ENCODE assay signal across 8 cellular contexts in the genomic region with DNA sequence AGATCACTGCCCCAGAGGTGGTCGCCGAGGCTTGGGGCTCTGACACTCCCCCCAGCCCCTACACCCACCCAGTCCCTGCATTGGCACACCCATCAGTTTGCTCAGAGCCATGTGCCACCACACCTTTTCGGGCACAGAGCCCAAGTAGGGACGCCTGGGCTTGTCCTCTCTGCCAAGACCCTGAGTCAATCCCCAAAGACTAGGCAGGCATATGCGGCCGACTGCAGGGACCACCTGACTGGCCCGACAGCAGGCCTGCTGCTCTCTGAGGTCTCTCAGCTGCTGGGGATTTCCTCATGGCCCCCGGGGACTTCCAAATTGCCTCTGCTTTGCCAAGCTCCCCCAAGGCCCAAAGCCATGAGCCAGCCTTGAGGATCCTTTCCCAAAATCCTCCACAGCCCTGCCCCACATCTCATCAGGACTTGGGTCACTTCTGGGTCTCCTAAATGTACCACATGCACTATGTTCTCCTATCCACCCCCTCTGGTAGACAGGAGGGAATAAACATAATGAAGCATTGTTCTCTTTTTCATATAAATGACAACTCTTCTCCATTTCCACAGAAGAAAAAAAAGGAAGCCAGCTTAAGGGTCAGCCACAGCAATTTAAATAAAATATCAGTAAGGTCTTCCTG. TPM values are rescaled to one million over a fixed set of nuclear protein-coding genes. Genes with fewer than 3 reads are reported as not detected.
A peak's percentile ranks its signal among the peaks of the same experiment; 100 is the strongest.
DNase-seq lines count a peak whose midpoint lies in the region; FAIRE-seq and TF ChIP-seq lines count a peak whose summit lies in the region.

No MANE protein-coding gene starts in this region.

- peak overlapping the region; percentile 74 for H2AFZ ChIP-seq in Loucy (ENCODE audit: low read length)
- no peak overlapping the region for H2AFZ ChIP-seq in mesenchymal stem cell (ENCODE audit: low read depth, low read length)

- H3K27ac Mint-ChIP-seq in brain, result peak overlapping the region; percentile 75 to 90 (median 83)

- H3K4me3 Mint-ChIP-seq in brain, result peak overlapping the region; percentile 80 to 84 (median 82)

- H3K79me2 ChIP-seq in Loucy (ENCODE audit: insufficient read depth, low read length), result no peaks in the 10 kb centered on the region

- peak overlapping the region; percentile 63 for H4K8ac ChIP-seq in mesenchymal stem cell (ENCODE audit: low read length)

- peak overlapping the region; percentile 73 to 85 for H3K18ac ChIP-seq in mesenchymal stem cell (ENCODE audit: low read depth in 1 of 2, low read length in 2 of 2)

- H3K9me3 Mint-ChIP-seq in brain, result no peaks in the 10 kb centered on the region

- peak overlapping the region; percentile 67 for H3K9ac ChIP-seq in Loucy (ENCODE audit: low read depth, low read length, poor library complexity, severe bottlenecking)
- H3K9ac ChIP-seq in mesenchymal stem cell (ENCODE audit: low read length), result peak overlapping the region; percentile 89

- DNase-seq in mesenchymal stem cell (no peak), vagina (ENCODE audit: extremely low spot score in 2 of 2) (no peak), GM19239 (ENCODE audit: insufficient read length, low spot score) (no peak), NCI-H128 (lab: John Stamatoyannopoulos, UW; ENCODE audit: unreplicated experiment) (no peak), NCI-H1417 (lab: John Stamatoyannopoulos, UW) (no peak)

- peaks cover 30% of the 10 kb centered on the region for H3K79me1 ChIP-seq in mesenchymal stem cell (replicated peaks; ENCODE audit: low read length, poor library complexity, severe bottlenecking)

- no peaks in the 10 kb centered on the region for H3K36me3 ChIP-seq in Loucy (ENCODE audit: insufficient read depth, low read length)
- peaks cover 0 to 3% of the 10 kb centered on the region in 2 experiments for H3K36me3 ChIP-seq in mesenchymal stem cell (ENCODE audit: control insufficient read depth in 1 of 2, insufficient read depth in 2 of 2, low read depth in 1 of 2, low read length in 2 of 2)
- H3K36me3 ChIP-seq in vagina, result no peaks in the 10 kb centered on the region

- H3K9me2 ChIP-seq in Loucy (replicated peaks; ENCODE audit: low read depth, low read length), result no peaks in the 10 kb centered on the region

- peak overlapping the region; percentile 68 for H2BK15ac ChIP-seq in mesenchymal stem cell (ENCODE audit: low read depth, poor library complexity, severe bottlenecking)

- H3F3A ChIP-seq in Loucy (ENCODE audit: low read depth), result no peaks in the 10 kb centered on the region

- TF ChIP-seq CTCF in Loucy (conservative IDR thresholded peaks at IDR 0.05; ENCODE audit: low read length), result no peak
- TF ChIP-seq CTCF in brain (conservative IDR thresholded peaks at IDR 0.05), result no peak
- no peak for TF ChIP-seq CTCF in vagina (IDR thresholded peaks at IDR 0.05)

- WGBS in mesenchymal stem cell, result 64% methylated on average over 8 of the region's 8 CpGs

- H2AK5ac ChIP-seq in mesenchymal stem cell (ENCODE audit: low read length, severe bottlenecking), result peak overlapping the region; percentile 37

- no peaks in the 10 kb centered on the region for H3K36me3 Mint-ChIP-seq in brain

- peaks cover 65% of the 10 kb centered on the region for H3K4me1 Mint-ChIP-seq in brain

- no peak for FAIRE-seq in GM19239 (lab: Jason Lieb, UNC)

- H3K4me2 ChIP-seq in Loucy (ENCODE audit: low read depth, low read length, poor library complexity, severe bottlenecking) (peak overlapping the region; percentile 69), mesenchymal stem cell (ENCODE audit: low read length, poor library complexity, severe bottlenecking) (peak overlapping the region; percentile 56)

- H3K23ac ChIP-seq in mesenchymal stem cell (ENCODE audit: low read length in 2 of 2), result peak overlapping the region in 1 of 2 experiments; percentile 86

- intact Hi-C loops in vagina (cut with DNase I), result loop anchor here (2.0 to 5.0 kb wide), 2 partner anchors 69 to 143 kb away; partner anchors contain the start of gene NUFIP2

- H3K27me3 ChIP-seq in Loucy (ENCODE audit: insufficient read depth, low read length, poor library complexity, severe bottlenecking), result no peaks in the 10 kb centered on the region
- no peaks in the 10 kb centered on the region for H3K27me3 ChIP-seq in mesenchymal stem cell (ENCODE audit: control insufficient read depth in 1 of 2, insufficient read depth in 1 of 2, low read length in 2 of 2)
- no peaks in the 10 kb centered on the region for H3K27me3 ChIP-seq in vagina

- H3K27ac ChIP-seq in mesenchymal stem cell (ENCODE audit: low read length, poor library complexity, severe bottlenecking), result no peak overlapping the region
- peak overlapping the region; percentile 85 for H3K27ac ChIP-seq in vagina

- H2BK120ac ChIP-seq in mesenchymal stem cell (ENCODE audit: low read depth, low read length), result peak overlapping the region; percentile 39

- peak overlapping the region; percentile 42; the same call in 1 of the 2 replicates for H3K4me3 ChIP-seq in GM08714 (ENCODE audit: low read length)
- peak overlapping the region; percentile 72 for H3K4me3 ChIP-seq in Loucy (ENCODE audit: low read length, poor library complexity, severe bottlenecking)
- H3K4me3 ChIP-seq in mesenchymal stem cell (ENCODE audit: insufficient read depth in 1 of 2, low read depth in 1 of 2, low read length in 2 of 2), result peak overlapping the region in 1 of 2 experiments; percentile 82
- H3K4me3 ChIP-seq in vagina, result peak overlapping the region; percentile 42 to 47

- peak overlapping the region in 1 of 2 experiments; percentile 80 for H2BK12ac ChIP-seq in mesenchymal stem cell (ENCODE audit: low read length in 2 of 2)

- H2BK5ac ChIP-seq in mesenchymal stem cell (ENCODE audit: low read depth, low read length, poor library complexity, severe bottlenecking), result peak overlapping the region; percentile 48

- peak overlapping the region in 1 of 2 experiments; percentile 92 for H3K14ac ChIP-seq in mesenchymal stem cell (ENCODE audit: low read length in 2 of 2)

- H4K91ac ChIP-seq in mesenchymal stem cell (ENCODE audit: low read length), result peak overlapping the region; percentile 73

- peak overlapping the region; percentile 7 to 66 for H3K4ac ChIP-seq in mesenchymal stem cell (ENCODE audit: low read depth in 1 of 2, low read length in 2 of 2)

- H3K9me3 ChIP-seq in Loucy (ENCODE audit: insufficient read depth, low read depth, low read length) (no peaks in the 10 kb centered on the region), mesenchymal stem cell (ENCODE audit: control insufficient read depth, low read length) (no peaks in the 10 kb centered on the region), vagina (no peaks in the 10 kb centered on the region)

- no peak for TF ChIP-seq POLR2A in vagina (IDR thresholded peaks at IDR 0.05)

- no peaks in the 10 kb centered on the region for H3K27me3 Mint-ChIP-seq in brain

- no peaks in the 10 kb centered on the region for H4K20me1 ChIP-seq in Loucy (ENCODE audit: insufficient read depth, low read length, poor library complexity, severe bottlenecking)

- H3K4me1 ChIP-seq in Loucy (ENCODE audit: insufficient read depth, low read length, poor library complexity, severe bottlenecking), result peaks cover 46% of the 10 kb centered on the region
- peaks cover 32% of the 10 kb centered on the region for H3K4me1 ChIP-seq in mesenchymal stem cell (ENCODE audit: control insufficient read depth, insufficient read depth, low read depth, low read length)
- peaks cover 33% of the 10 kb centered on the region for H3K4me1 ChIP-seq in vagina

RNA-seq across cellular contexts. Expression of gene MYO18A, which starts 30.6 kb away (rescaled TPM):
- 55.9 TPM for polyA plus RNA-seq in brain (ENCODE audit: insufficient read depth, low read depth, low replicate concordance)
- 16.2 TPM for polyA plus RNA-seq in mesenchymal stem cell (2013, experiment 1 of 2)
- 15.0 TPM for polyA plus RNA-seq in mesenchymal stem cell (2013, experiment 2 of 2)
- total RNA-seq in vagina, result 70.7 TPM
